8 cellular contexts compared by ENCODE assay signal in genomic region chr3:46372492-46373359, GRCh38. TPM values are rescaled to one million over a fixed set of nuclear protein-coding genes. Genes with fewer than 3 reads are reported as not detected.
DNase-seq lines count a peak whose midpoint lies in the region; ATAC-seq and TF ChIP-seq lines count a peak whose summit lies in the region.

No MANE protein-coding gene starts in this region.

- peaks cover 32% of the 10 kb centered on the region for H3K27me3 Mint-ChIP-seq in MCF 10A (ENCODE audit: insufficient read depth, unreplicated experiment)
- no peaks in the 10 kb centered on the region for H3K27me3 Mint-ChIP-seq in natural killer cell treated with Interleukin-12 subunit alpha and Interleukin-12 subunit beta and Interleukin-15 and Interleukin-18, amount 100 ng/mL, for 72 hours

- no peak overlapping the region for H3K27ac Mint-ChIP-seq in MCF 10A (ENCODE audit: low read depth, unreplicated experiment)
- peak overlapping the region; percentile 93 to 94 for H3K27ac Mint-ChIP-seq in natural killer cell treated with Interleukin-12 subunit alpha and Interleukin-12 subunit beta and Interleukin-15 and Interleukin-18, amount 100 ng/mL, for 72 hours

- peak; percentile 23 for DNase-seq in DMS53 (lab: John Stamatoyannopoulos, UW)
- DNase-seq in DMS53 treated with DMSO at 0.1 percent for 48 hours (lab: John Stamatoyannopoulos, UW; ENCODE audit: unreplicated experiment): no peak
- peak; percentile 61 for DNase-seq in M059J (ENCODE audit: low read depth)
- peak; percentile 55 for DNase-seq in MCF 10A (ENCODE audit: unreplicated experiment)
- DNase-seq in natural killer cell treated with Interleukin-12 subunit alpha and Interleukin-12 subunit beta and Interleukin-15 and Interleukin-18, amount 100 ng/mL, for 72 hours (ENCODE audit: low spot score): no peak

- no peaks in the 10 kb centered on the region for H3K36me3 Mint-ChIP-seq in MCF 10A (ENCODE audit: insufficient read depth, unreplicated experiment)
- H3K36me3 Mint-ChIP-seq in natural killer cell treated with Interleukin-12 subunit alpha and Interleukin-12 subunit beta and Interleukin-15 and Interleukin-18, amount 100 ng/mL, for 72 hours: peaks cover 12% of the 10 kb centered on the region

- no peaks in the 10 kb centered on the region for H3K9me3 Mint-ChIP-seq in MCF 10A (ENCODE audit: unreplicated experiment)
- no peaks in the 10 kb centered on the region for H3K9me3 Mint-ChIP-seq in natural killer cell treated with Interleukin-12 subunit alpha and Interleukin-12 subunit beta and Interleukin-15 and Interleukin-18, amount 100 ng/mL, for 72 hours

- intact Hi-C loops in MCF 10A (cut with micrococcal nuclease): loop anchor here (1.0 to 10.0 kb wide), 7 partner anchors 80 to 608 kb away; no protein-coding TSS in a partner anchor

- H3K4me3 Mint-ChIP-seq in MCF 10A (ENCODE audit: unreplicated experiment): no peak overlapping the region
- peak overlapping the region; percentile 83 for H3K4me3 Mint-ChIP-seq in natural killer cell treated with Interleukin-12 subunit alpha and Interleukin-12 subunit beta and Interleukin-15 and Interleukin-18, amount 100 ng/mL, for 72 hours

- no peak for ATAC-seq in natural killer cell treated with Interleukin-12 subunit alpha and Interleukin-12 subunit beta and Interleukin-15 and Interleukin-18, amount 100 ng/mL, for 72 hours
- ATAC-seq in GM19328 (IDR thresholded peaks at IDR 0.05; ENCODE audit: unreplicated experiment) (no peak), HG02642 (IDR thresholded peaks at IDR 0.05; ENCODE audit: poor library complexity, unreplicated experiment) (no peak), GM19324 (IDR thresholded peaks at IDR 0.05; ENCODE audit: low FRiP score, unreplicated experiment) (no peak)

- BruUV-seq in MCF 10A (replicated peaks; lab: Mats Ljungman, UMichigan): no TSS peak

- TF ChIP-seq CTCF in MCF 10A (IDR thresholded peaks at IDR 0.05; ENCODE audit: unreplicated experiment): peak; percentile 62

- CTCF ChIA-PET in MCF 10A (lab: Yijun Ruan, JAX): interaction anchor here (0.5 to 13.0 kb wide), 27 partner anchors 9 to 557 kb away, joined by 3 to 202 read pairs (median 4); partner anchors contain the start of gene CCR1

- POLR2A ChIA-PET in MCF 10A (lab: Yijun Ruan, JAX): interaction anchor here (0.5 to 1.2 kb wide), 4 partner anchors 12 to 292 kb away, joined by 3 to 4 read pairs (median 3); no protein-coding TSS in a partner anchor

- no peaks in the 10 kb centered on the region for H3K4me1 Mint-ChIP-seq in MCF 10A (ENCODE audit: insufficient read depth, unreplicated experiment)
- H3K4me1 Mint-ChIP-seq in natural killer cell treated with Interleukin-12 subunit alpha and Interleukin-12 subunit beta and Interleukin-15 and Interleukin-18, amount 100 ng/mL, for 72 hours (ENCODE audit: low read depth in 2 of 2): peaks cover 75 to 96% of the 10 kb centered on the region in 2 donors

RNA-seq across cellular contexts. Expression of gene CCR5, which starts 2.0 kb away (rescaled TPM):
- total RNA-seq in M059J (2014; rRNA removed; shearing (Covaris generic)): not detected in 2 replicates
- total RNA-seq in MCF 10A (2022): not detected in 2 replicates
- 10 to 100 TPM; 28.3 to 46.2 TPM for total RNA-seq in natural killer cell treated with Interleukin-12 subunit alpha and Interleukin-12 subunit beta and Interleukin-15 and Interleukin-18, amount 100 ng/mL, for 72 hours

RNA-seq across cellular contexts. Expression of gene CCR2, which starts 18.8 kb away (rescaled TPM):
- 0.12 TPM in 1 of 2 replicates, not detected in the other for total RNA-seq in M059J (2014; rRNA removed; shearing (Covaris generic))
- not detected in 2 replicates for total RNA-seq in MCF 10A (2022)
- total RNA-seq in natural killer cell treated with Interleukin-12 subunit alpha and Interleukin-12 subunit beta and Interleukin-15 and Interleukin-18, amount 100 ng/mL, for 72 hours: 1 to 10 TPM in 1 of 2 donors, under 1 TPM in 1; 0.48 to 2.5 TPM

RNA-seq across cellular contexts. Expression of gene CCRL2, which starts 34.3 kb away (rescaled TPM):
- total RNA-seq in M059J (2014; rRNA removed; shearing (Covaris generic)): 0.27 and 1.0 TPM in 2 replicates
- total RNA-seq in MCF 10A (2022): not detected in 2 replicates
- total RNA-seq in natural killer cell treated with Interleukin-12 subunit alpha and Interleukin-12 subunit beta and Interleukin-15 and Interleukin-18, amount 100 ng/mL, for 72 hours: 1 to 10 TPM; 4.0 to 6.2 TPM

Comparison
In these comparisons a context has a peak if more than half of its experiments do, and no peak if none do; other contexts are left out.
1. DNase-seq: peak in DMS53 (single experiment), M059J (single experiment) and MCF 10A (single experiment); none in DMS53 treated with DMSO at 0.1 percent for 48 hours (single experiment) and natural killer cell treated with Interleukin-12 subunit alpha and Interleukin-12 subunit beta and Interleukin-15 and Interleukin-18, amount 100 ng/mL, for 72 hours (single experiment).
2. RNA of gene CCR5, which starts 2.0 kb away (total RNA-seq): 28.3 to 46.2 TPM in natural killer cell treated with Interleukin-12 subunit alpha and Interleukin-12 subunit beta and Interleukin-15 and Interleukin-18, amount 100 ng/mL, for 72 hours; not detected in M059J and not detected in MCF 10A; every median in the first group is over 10 times any median in the second.